ENCODE assay signal across 11 cellular contexts in the genomic region with DNA sequence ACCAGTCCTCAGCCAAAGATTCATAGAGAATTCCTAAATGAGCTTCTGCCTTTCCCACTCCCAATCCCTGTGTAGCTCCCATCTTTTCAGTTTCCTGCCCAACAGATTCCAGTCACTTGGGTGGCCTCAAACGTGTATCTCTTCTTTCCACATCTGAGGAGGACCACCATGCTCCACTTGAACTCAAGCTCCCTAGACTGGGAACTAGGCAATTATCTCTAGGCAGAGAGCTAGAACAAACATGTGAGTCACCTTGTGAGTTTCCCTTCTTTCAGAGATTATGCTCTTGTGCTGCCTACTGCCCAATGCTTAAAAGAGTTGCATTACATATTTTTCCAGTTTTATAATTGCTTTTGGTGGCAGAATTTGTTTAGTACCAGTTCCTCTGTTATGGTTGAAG.
A peak's percentile ranks its signal among the peaks of the same experiment; 100 is the strongest.
DNase-seq lines count a peak whose midpoint lies in the region; ATAC-seq and TF ChIP-seq lines count a peak whose summit lies in the region.
"Had no signal": no experiment of that assay in that cellular context is flagged by ENCODE, and none has a peak within 500 bp of the region (broad histone marks: within the 10 kb centered on the region; RNA-seq: fewer than 3 reads in every experiment).

No MANE protein-coding gene starts in this region.

- H3K27me3 ChIP-seq in mammary epithelial cell (ENCODE audit: insufficient read depth, low read length) (no peaks in the 10 kb centered on the region), left lung (no peaks in the 10 kb centered on the region)
- H3K27me3 ChIP-seq: heart left ventricle had no signal

- dilution Hi-C loops in mammary epithelial cell (cut with HindIII; ENCODE audit: low sequenced_read_pairs): no loop called here

- no peak overlapping the region for H3K9ac ChIP-seq in mammary epithelial cell (ENCODE audit: insufficient read depth, low read length)

- no peaks in the 10 kb centered on the region for H3K79me2 ChIP-seq in mammary epithelial cell (ENCODE audit: insufficient read depth, low read length)

- H3K9me3 ChIP-seq in mammary epithelial cell (replicated peaks; ENCODE audit: insufficient read depth, low read length): no peaks in the 10 kb centered on the region
- no peaks in the 10 kb centered on the region for H3K9me3 ChIP-seq in left lung
- H3K9me3 ChIP-seq: heart left ventricle had no signal

- H3K27ac ChIP-seq in mammary epithelial cell (ENCODE audit: insufficient read depth, low read depth, low read length) (no peak overlapping the region), left lung (no peak overlapping the region)
- H3K27ac ChIP-seq: heart left ventricle, skin epidermis had no signal

- peak in 1 of 2 donors; percentile 5 for TF ChIP-seq CTCF in mammary epithelial cell (conservative IDR thresholded peaks at IDR 0.05 in 1 of 2, IDR thresholded peaks at IDR 0.05 in 1 of 2; ENCODE audit: extremely low read depth in 1 of 2, insufficient read depth in 1 of 2, low read depth in 1 of 2, low read length in 2 of 2)
- TF ChIP-seq CTCF in left lung (IDR thresholded peaks at IDR 0.05): no peak

- intact Hi-C loops in mammary epithelial cell (cut with micrococcal nuclease): no loop called here
- intact Hi-C loops in left lung (cut with DNase I): no loop called here

- CTCF ChIA-PET in mammary epithelial cell (lab: Charles Lee; ENCODE audit: low non-redundant PET): no interaction called here

- in situ Hi-C loops in Caki2 (cut with HindIII; ENCODE audit: low pct_unique_long_range_greater_than_20kb, low sequenced_read_pairs): no loop called here
- in situ Hi-C loops in mammary epithelial cell (cut with MboI; ENCODE audit: low sequenced_read_pairs in 2 of 2): no loop called here

- DNase-seq in Caki2 (ENCODE audit: low read depth) (peak; percentile 55), HT1080 (ENCODE audit: low read depth) (peak; percentile 73), mammary epithelial cell (peak; percentile 75), left lung (no peak), GM19238 (ENCODE audit: insufficient read length, low spot score) (no peak), NCI-H2196 treated with DMSO at 0.1 percent for 48 hours (lab: John Stamatoyannopoulos, UW; ENCODE audit: unreplicated experiment) (no peak), NCI-H510A treated with DMSO at 0.1 percent for 48 hours (lab: John Stamatoyannopoulos, UW) (no peak)
- DNase-seq: heart left ventricle, T-helper 2 cell had no signal

- H4K20me1 ChIP-seq in mammary epithelial cell (ENCODE audit: insufficient read depth, low read length): no peaks in the 10 kb centered on the region

- H3K4me3 ChIP-seq in mammary epithelial cell (replicated peaks in 1 of 3; ENCODE audit: insufficient read depth in 1 of 3, low read depth in 2 of 3, low read length in 3 of 3) (no peak overlapping the region), left lung (no peak overlapping the region)
- H3K4me3 ChIP-seq: heart left ventricle, skin epidermis had no signal

- no TSS peak for BruUV-seq in mammary epithelial cell (replicated peaks; lab: Mats Ljungman, UMichigan)

- no peaks in the 10 kb centered on the region for H3K36me3 ChIP-seq in mammary epithelial cell (ENCODE audit: insufficient read depth, low read length)
- no peaks in the 10 kb centered on the region for H3K36me3 ChIP-seq in left lung
- H3K36me3 ChIP-seq: heart left ventricle had no signal

- ATAC-seq in left lung: peak; percentile 88
- no peak for ATAC-seq in HG03280 (IDR thresholded peaks at IDR 0.05; ENCODE audit: unreplicated experiment)

- no peak overlapping the region for H3K4me2 ChIP-seq in mammary epithelial cell (ENCODE audit: insufficient read depth, low read depth, low read length)

- peak overlapping the region; percentile 48 for H2AFZ ChIP-seq in mammary epithelial cell (ENCODE audit: low read depth, low read length)

- H3K4me1 ChIP-seq in mammary epithelial cell (ENCODE audit: insufficient read depth, low read length) (peaks cover 26% of the 10 kb centered on the region), left lung (no peaks in the 10 kb centered on the region)
- H3K4me1 ChIP-seq: heart left ventricle had no signal

- 29% methylated on average over 1 of the region's 1 CpG for WGBS in mammary epithelial cell (ENCODE audit: low coverage, missing lambda C conversion rate)

Comparison
In these comparisons a context has a peak if more than half of its experiments do, and no peak if none do; other contexts are left out.
1. DNase-seq: peak in Caki2 (single experiment), HT1080 (single experiment) and mammary epithelial cell (single experiment); none in left lung (0 of 2), GM19238 (single experiment), NCI-H2196 treated with DMSO at 0.1 percent for 48 hours (single experiment) and NCI-H510A treated with DMSO at 0.1 percent for 48 hours (single experiment).